In the genomic region with DNA sequence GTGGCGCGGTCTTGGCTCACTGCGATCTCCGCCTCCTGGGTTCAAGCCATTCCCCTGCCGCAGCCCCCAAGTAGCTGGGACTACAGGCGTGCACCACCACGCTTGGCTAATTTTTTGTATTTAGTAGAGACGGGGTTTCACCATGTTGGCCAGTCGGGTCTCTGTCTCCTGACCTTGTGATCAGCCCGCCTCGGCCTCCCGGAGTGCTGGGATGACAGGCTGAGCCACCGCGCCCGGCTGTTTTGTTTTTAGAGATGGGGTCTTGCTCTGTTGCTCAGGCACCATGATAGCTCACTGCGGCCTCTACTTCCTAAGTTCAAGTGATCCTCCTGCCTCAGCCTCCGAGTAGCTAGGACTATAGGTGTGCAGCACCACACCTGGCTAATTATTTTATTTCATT, we compare ENCODE assay signal across 22 cellular contexts. TPM values are rescaled to one million over a fixed set of nuclear protein-coding genes. Genes with fewer than 3 reads are reported as not detected.
DNase-seq lines count a peak whose midpoint lies in the region; ATAC-seq and TF ChIP-seq lines count a peak whose summit lies in the region.
"Had no signal": no experiment of that assay in that cellular context is flagged by ENCODE, and none has a peak within 500 bp of the region (broad histone marks: within the 10 kb centered on the region; RNA-seq: fewer than 3 reads in every experiment).

No MANE protein-coding gene starts in this region.

- intact Hi-C loops in Right ventricle myocardium superior (cut with DNase I) (no loop called here), left ventricle myocardium inferior (cut with micrococcal nuclease) (no loop called here)

- H4K20me1 ChIP-seq in BLaER1 = peaks cover 65% of the 10 kb centered on the region
- H4K20me1 ChIP-seq in BLaER1 treated with 17β-estradiol and CSF1 and Interleukin-3, amounts not matched to agents 10 nM and 100 nM = peaks cover 0 to 77% (median 44%) of the 10 kb centered on the region in 11 experiments; a peak in 18 of 22 replicates

- H3K27ac ChIP-seq in left ventricle myocardium inferior (replicated peaks) (no peak overlapping the region), BLaER1 (no peak overlapping the region)
- H3K27ac ChIP-seq in BLaER1 treated with 17β-estradiol and CSF1 and Interleukin-3, amounts not matched to agents 10 nM and 100 nM = no peak overlapping the region
- H3K27ac ChIP-seq in effector memory CD4-positive, alpha-beta T cell (ENCODE audit: insufficient read depth, low read length, poor library complexity, severe bottlenecking) = no peak overlapping the region

- DNase-seq in Right ventricle myocardium superior (peak; percentile 26), left ventricle myocardium inferior (no peak), activated T-cell treated with anti-CD3 and anti-CD28 coated beads for 4 hours (no peak), DMS53 (lab: John Stamatoyannopoulos, UW) (no peak)
- no peak for DNase-seq in central memory CD8-positive, alpha-beta T cell (ENCODE audit: low spot score in 2 of 2)
- no peak for DNase-seq in effector memory CD4-positive, alpha-beta T cell
- DNase-seq: 8988T; ACHN; BE2C; C1 segment of cervical spinal cord; CD4-positive, alpha-beta memory T cell; CD4-positive, CD25-positive, alpha-beta regulatory T cell; COR-L47; DMS 273 treated with DMSO at 0.1 percent for 48 hours; DMS153; DMS79 treated with DMSO at 0.1 percent for 48 hours; GF-D8 had no signal

- no peaks in the 10 kb centered on the region for H3K27me3 Mint-ChIP-seq in central memory CD8-positive, alpha-beta T cell
- H3K27me3 Mint-ChIP-seq: CD4-positive, alpha-beta memory T cell; CD4-positive, CD25-positive, alpha-beta regulatory T cell; CD8-positive, alpha-beta memory T cell had no signal

- H3K9ac ChIP-seq in BLaER1 = no peak overlapping the region
- H3K9ac ChIP-seq in BLaER1 treated with 17β-estradiol and CSF1 and Interleukin-3, amounts not matched to agents 10 nM and 100 nM = peak overlapping the region in 1 of 11 experiments; percentile 47; a peak in 1 of 22 replicates

- peak overlapping the region; percentile 73 for H3K4me2 ChIP-seq in BLaER1
- peak overlapping the region; percentile 12 to 89 (median 68) for H3K4me2 ChIP-seq in BLaER1 treated with 17β-estradiol and CSF1 and Interleukin-3, amounts not matched to agents 10 nM and 100 nM

- TF ChIP-seq CTCF in left ventricle myocardium inferior (IDR thresholded peaks at IDR 0.05; ENCODE audit: borderline replicate concordance) = no peak

- H3K36me3 ChIP-seq in left ventricle myocardium inferior = peaks cover 74% of the 10 kb centered on the region
- peaks cover 56% of the 10 kb centered on the region for H3K36me3 ChIP-seq in BLaER1
- peaks cover 24 to 58% (median 46%) of the 10 kb centered on the region in 11 experiments for H3K36me3 ChIP-seq in BLaER1 treated with 17β-estradiol and CSF1 and Interleukin-3, amounts not matched to agents 10 nM and 100 nM
- H3K36me3 ChIP-seq in effector memory CD4-positive, alpha-beta T cell (ENCODE audit: control insufficient read depth, insufficient read depth, low read length) = peaks cover 19% of the 10 kb centered on the region

- no peaks in the 10 kb centered on the region for H3K4me1 Mint-ChIP-seq in central memory CD8-positive, alpha-beta T cell

- no peak for ATAC-seq in Right ventricle myocardium superior (ENCODE audit: poor library complexity)
- no peak for ATAC-seq in central memory CD8-positive, alpha-beta T cell (replicated peaks; ENCODE audit: extremely low read depth, poor library complexity, severe bottlenecking)

- no peaks in the 10 kb centered on the region for H3K9me3 Mint-ChIP-seq in central memory CD8-positive, alpha-beta T cell
- H3K9me3 Mint-ChIP-seq: CD4-positive, alpha-beta memory T cell; CD4-positive, CD25-positive, alpha-beta regulatory T cell; CD8-positive, alpha-beta memory T cell had no signal

- no peak overlapping the region for H3K4me3 Mint-ChIP-seq in central memory CD8-positive, alpha-beta T cell
- H3K4me3 Mint-ChIP-seq: CD14-positive monocyte; CD4-positive, alpha-beta memory T cell; CD4-positive, CD25-positive, alpha-beta regulatory T cell; CD8-positive, alpha-beta memory T cell had no signal

- H3K27me3 ChIP-seq in left ventricle myocardium inferior (ENCODE audit: low read depth) (no peaks in the 10 kb centered on the region), BLaER1 (no peaks in the 10 kb centered on the region)
- H3K27me3 ChIP-seq in BLaER1 treated with 17β-estradiol and CSF1 and Interleukin-3, amounts not matched to agents 10 nM and 100 nM = peaks cover 0 to 30% (median 0%) of the 10 kb centered on the region in 11 experiments; a peak in 8 of 22 replicates
- H3K27me3 ChIP-seq in effector memory CD4-positive, alpha-beta T cell (replicated peaks; ENCODE audit: control insufficient read depth, insufficient read depth, low read length, poor library complexity, severe bottlenecking) = no peaks in the 10 kb centered on the region
- H3K27me3 ChIP-seq: BE2C had no signal

- peaks cover 5% of the 10 kb centered on the region for H3K4me1 ChIP-seq in left ventricle myocardium inferior
- peaks cover 83% of the 10 kb centered on the region for H3K4me1 ChIP-seq in BLaER1
- peaks cover 42 to 83% (median 75%) of the 10 kb centered on the region in 10 experiments for H3K4me1 ChIP-seq in BLaER1 treated with 17β-estradiol and CSF1 and Interleukin-3, amounts not matched to agents 10 nM and 100 nM
- no peaks in the 10 kb centered on the region for H3K4me1 ChIP-seq in effector memory CD4-positive, alpha-beta T cell (ENCODE audit: control insufficient read depth, insufficient read depth, low read length, poor library complexity, severe bottlenecking)
- H3K4me1 ChIP-seq: BE2C had no signal

- H3K9me3 ChIP-seq in left ventricle myocardium inferior (replicated peaks) = no peaks in the 10 kb centered on the region
- H3K9me3 ChIP-seq in BLaER1 = 0 out of 2 replicates have a peak, but pooled peaks cover 5% of the 10 kb centered on the region
- H3K9me3 ChIP-seq in BLaER1 treated with 17β-estradiol and CSF1 and Interleukin-3, amounts not matched to agents 10 nM and 100 nM (replicated peaks in 1 of 11) = peaks cover 0 to 8% (median 0%) of the 10 kb centered on the region in 11 experiments; a peak in 4 of 22 replicates
- no peaks in the 10 kb centered on the region for H3K9me3 ChIP-seq in effector memory CD4-positive, alpha-beta T cell (ENCODE audit: control insufficient read depth, low read length)
- H3K9me3 ChIP-seq: BE2C had no signal

- H3K27ac Mint-ChIP-seq in central memory CD8-positive, alpha-beta T cell (ENCODE audit: low read depth) = peak overlapping the region; percentile 79
- H3K27ac Mint-ChIP-seq: CD4-positive, alpha-beta memory T cell had no signal

- H3K4me3 ChIP-seq in left ventricle myocardium inferior (no peak overlapping the region), BLaER1 (no peak overlapping the region)
- H3K4me3 ChIP-seq in BLaER1 treated with 17β-estradiol and CSF1 and Interleukin-3, amounts not matched to agents 10 nM and 100 nM = no peak overlapping the region
- H3K4me3 ChIP-seq in effector memory CD4-positive, alpha-beta T cell (ENCODE audit: insufficient read depth, low read depth, low read length, poor library complexity, severe bottlenecking) = no peak overlapping the region

- H3K36me3 Mint-ChIP-seq in central memory CD8-positive, alpha-beta T cell (ENCODE audit: insufficient read depth) = peaks cover 17% of the 10 kb centered on the region

RNA-seq across cellular contexts. Expression of gene ZNF750, which starts 27.2 kb away (rescaled TPM):
- total RNA-seq in Right ventricle myocardium superior (0.13 TPM), left ventricle myocardium inferior (not detected)
- total RNA-seq: A673; CD4-positive, alpha-beta memory T cell; CD4-positive, CD25-positive, alpha-beta regulatory T cell; CD8-positive, alpha-beta memory T cell had no signal
